2 cellular contexts compared by ENCODE assay signal in genomic region chr1:16153999-16154673, GRCh38.
TF ChIP-seq lines count a peak whose summit lies in the region.

No MANE protein-coding gene starts in this region.

TF ChIP-seq in A549, 52 proteins besides CTCF, POLR2A, EP300 and RAD21:
- TF ChIP-seq ELK1 (IDR thresholded peaks at IDR 0.05; ENCODE audit: low read depth, low read length) (no peak), ZFP36 (IDR thresholded peaks at IDR 0.05; ENCODE audit: borderline replicate concordance, partially characterized antibody) (no peak), JUN (IDR thresholded peaks at IDR 0.05) (peak in 1 of 2 experiments; percentile 57; a peak in 1 of 5 replicates), MAFK (IDR thresholded peaks at IDR 0.05; ENCODE audit: partially characterized antibody) (no peak), RNF2 (IDR thresholded peaks at IDR 0.05; ENCODE audit: borderline replicate concordance, low read depth) (no peak)

TF ChIP-seq in IMR-90, 13 proteins besides CTCF, POLR2A, EP300 and RAD21 (continued from another document):
- TF ChIP-seq RFX5 (IDR thresholded peaks at IDR 0.05; ENCODE audit: low read depth, low read length), result no peak
- no peak for TF ChIP-seq ELK1 (IDR thresholded peaks at IDR 0.05; ENCODE audit: borderline replicate concordance, low read depth, low read length)
- no peak for TF ChIP-seq MXI1 (IDR thresholded peaks at IDR 0.05; ENCODE audit: borderline replicate concordance, low read depth, low read length)
- no peak for TF ChIP-seq RCOR1 (IDR thresholded peaks at IDR 0.05; ENCODE audit: insufficient replicate concordance, low read length)
- TF ChIP-seq NFE2L2 (IDR thresholded peaks at IDR 0.05; ENCODE audit: low read depth, low read length), result no peak
- TF ChIP-seq MAFK (IDR thresholded peaks at IDR 0.05; ENCODE audit: low read depth, low read length), result no peak
TF ChIP-seq in IMR-90: peak in this region for 0.
